In the genomic region with DNA sequence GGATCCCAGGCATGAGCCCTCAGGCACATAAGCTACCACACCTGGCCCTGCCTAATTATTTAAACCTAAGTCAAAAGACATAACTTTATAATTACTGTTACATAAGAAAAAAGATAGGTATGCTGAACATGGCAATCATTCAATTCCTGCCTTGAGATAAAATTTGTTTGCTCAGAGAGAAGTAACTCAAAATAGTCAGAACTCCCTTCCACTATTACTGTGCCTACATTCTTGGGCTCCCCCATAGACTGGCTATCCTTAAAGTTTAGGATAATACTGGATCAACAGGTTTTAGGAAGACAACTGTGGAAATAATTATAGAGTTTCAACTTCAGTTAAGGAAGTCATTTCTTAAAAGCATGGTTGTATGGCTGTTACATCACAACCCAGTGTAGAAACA, we compare ENCODE assay signal across 18 cellular contexts. TPM values are rescaled to one million over a fixed set of nuclear protein-coding genes. Genes with fewer than 3 reads are reported as not detected.
"Had no signal": no experiment of that assay in that cellular context is flagged by ENCODE, and none has a peak within 500 bp of the region (broad histone marks: within the 10 kb centered on the region; RNA-seq: fewer than 3 reads in every experiment).

No MANE protein-coding gene starts in this region.

- H3K9me3 Mint-ChIP-seq: IgD-negative memory B cell had no signal

- DNase-seq: Kasumi-1, MM.1S, NCI-H1092 treated with DMSO at 0.1 percent for 48 hours, NCI-H1436, NCI-H187, NCI-H2029, NCI-H2081 treated with DMSO at 0.1 percent for 48 hours, NCI-H2171, NCI-H226, NCI-H446, NCI-H510A, NCI-H524 treated with DMSO at 0.1 percent for 48 hours, NCI-H69, NCI-H774, SHP77 had no signal

- ATAC-seq: Panc1 had no signal

- H3K27me3 Mint-ChIP-seq: IgD-negative memory B cell had no signal

RNA-seq across cellular contexts. Expression of a gene that starts 43.3 kb away (rescaled TPM):
- total RNA-seq: SJSA1 had no signal
